Comparison of ENCODE assay signal across 15 cellular contexts in the genomic region with DNA sequence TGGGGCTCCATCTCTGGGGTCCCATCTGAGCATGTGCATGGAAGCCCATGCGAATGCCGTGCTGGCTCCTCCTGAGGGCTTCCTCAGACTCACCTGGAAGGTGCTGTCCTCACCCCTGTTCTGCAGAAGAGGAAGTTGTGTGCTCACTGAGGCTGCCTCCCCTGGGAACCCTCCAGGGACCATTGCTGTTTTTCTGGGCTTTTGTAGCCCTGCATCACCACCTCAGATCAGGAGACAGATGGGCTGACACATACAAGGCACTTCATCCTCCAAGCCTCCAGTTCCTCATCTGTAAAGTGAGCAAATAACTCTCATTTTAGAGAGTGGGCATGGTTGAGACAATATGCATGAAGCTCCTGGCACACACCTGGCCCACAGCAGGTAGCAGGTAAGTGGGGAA. TPM values are rescaled to one million over a fixed set of nuclear protein-coding genes. Genes with fewer than 3 reads are reported as not detected.
DNase-seq lines count a peak whose midpoint lies in the region; ATAC-seq and TF ChIP-seq lines count a peak whose summit lies in the region.
"Had no signal": no experiment of that assay in that cellular context is flagged by ENCODE, and none has a peak within 500 bp of the region (broad histone marks: within the 10 kb centered on the region; RNA-seq: fewer than 3 reads in every experiment).

No MANE protein-coding gene starts in this region.

- no peak overlapping the region for H3K27ac Mint-ChIP-seq in stimulated activated memory B cell treated with anti-CD40 and anti-IgM and Interleukin-4, amounts not matched to agents 10 μg/mL and 1 μg/mL and 100 μg/mL, for 72 hours
- H3K27ac Mint-ChIP-seq: B cell had no signal

- H3K4me3 ChIP-seq in BLaER1 treated with 17β-estradiol and CSF1 and Interleukin-3, amounts not matched to agents 10 nM and 100 nM: no peak overlapping the region
- no peak overlapping the region for H3K4me3 ChIP-seq in Karpas-422 (ENCODE audit: low read length)
- no peak overlapping the region for H3K4me3 ChIP-seq in OCI-LY3 (ENCODE audit: low read length)
- H3K4me3 ChIP-seq: GM23248 had no signal

- H3K79me2 ChIP-seq in Karpas-422 (ENCODE audit: low read length): no peaks in the 10 kb centered on the region
- H3K79me2 ChIP-seq in OCI-LY3 (ENCODE audit: low read length): no peaks in the 10 kb centered on the region

- H3K36me3 Mint-ChIP-seq in stimulated activated memory B cell treated with anti-CD40 and anti-IgM and Interleukin-4, amounts not matched to agents 10 μg/mL and 1 μg/mL and 100 μg/mL, for 72 hours: no peaks in the 10 kb centered on the region
- H3K36me3 Mint-ChIP-seq: CD8-positive, alpha-beta memory T cell; IgD-negative memory B cell had no signal

- H3K36me3 ChIP-seq in BLaER1 treated with 17β-estradiol and CSF1 and Interleukin-3, amounts not matched to agents 10 nM and 100 nM: no peaks in the 10 kb centered on the region
- H3K36me3 ChIP-seq in Karpas-422 (ENCODE audit: insufficient read depth, low read length) (no peaks in the 10 kb centered on the region), OCI-LY3 (replicated peaks; ENCODE audit: low read depth, low read length) (no peaks in the 10 kb centered on the region)

- TF ChIP-seq CTCF in OCI-LY3 (IDR thresholded peaks at IDR 0.05; ENCODE audit: low read depth, low read length): no peak

- peaks cover 0 to 5% (median 0%) of the 10 kb centered on the region in 11 experiments; a peak in 2 of 22 replicates for H3K9me3 ChIP-seq in BLaER1 treated with 17β-estradiol and CSF1 and Interleukin-3, amounts not matched to agents 10 nM and 100 nM (replicated peaks in 1 of 11)
- H3K9me3 ChIP-seq in Karpas-422 (ENCODE audit: low read length) (no peaks in the 10 kb centered on the region), OCI-LY3 (ENCODE audit: insufficient read depth, low read length) (no peaks in the 10 kb centered on the region)

- no peak overlapping the region for H3K4me3 Mint-ChIP-seq in stimulated activated memory B cell treated with anti-CD40 and anti-IgM and Interleukin-4, amounts not matched to agents 10 μg/mL and 1 μg/mL and 100 μg/mL, for 72 hours
- H3K4me3 Mint-ChIP-seq: B cell; CD8-positive, alpha-beta memory T cell had no signal

- H3K4me1 Mint-ChIP-seq in stimulated activated memory B cell treated with anti-CD40 and anti-IgM and Interleukin-4, amounts not matched to agents 10 μg/mL and 1 μg/mL and 100 μg/mL, for 72 hours: peaks cover 53% of the 10 kb centered on the region

- H2AFZ ChIP-seq in Karpas-422 (ENCODE audit: low read length) (no peak overlapping the region), OCI-LY3 (ENCODE audit: low read depth, low read length) (no peak overlapping the region)
- H2AFZ ChIP-seq: GM23248 had no signal

- no peak overlapping the region for H3K9ac ChIP-seq in BLaER1 treated with 17β-estradiol and CSF1 and Interleukin-3, amounts not matched to agents 10 nM and 100 nM
- H3K9ac ChIP-seq in Karpas-422 (ENCODE audit: low read length) (no peak overlapping the region), OCI-LY3 (ENCODE audit: low read length) (no peak overlapping the region)
- H3K9ac ChIP-seq: GM23248 had no signal

- peaks cover 0 to 24% (median 0%) of the 10 kb centered on the region in 11 experiments; a peak in 6 of 22 replicates for H4K20me1 ChIP-seq in BLaER1 treated with 17β-estradiol and CSF1 and Interleukin-3, amounts not matched to agents 10 nM and 100 nM
- H4K20me1 ChIP-seq in Karpas-422 (ENCODE audit: insufficient read depth, low read depth, low read length): no peaks in the 10 kb centered on the region
- H4K20me1 ChIP-seq in OCI-LY3 (ENCODE audit: insufficient read depth, low read length): no peaks in the 10 kb centered on the region

- no peaks in the 10 kb centered on the region for H3K9me2 ChIP-seq in Karpas-422 (replicated peaks; ENCODE audit: insufficient read depth, low read length)

- H3K9me3 Mint-ChIP-seq in stimulated activated memory B cell treated with anti-CD40 and anti-IgM and Interleukin-4, amounts not matched to agents 10 μg/mL and 1 μg/mL and 100 μg/mL, for 72 hours: no peaks in the 10 kb centered on the region
- H3K9me3 Mint-ChIP-seq: IgD-negative memory B cell had no signal

- peaks cover 0 to 21% (median 10%) of the 10 kb centered on the region in 11 experiments; a peak in 15 of 22 replicates for H3K27me3 ChIP-seq in BLaER1 treated with 17β-estradiol and CSF1 and Interleukin-3, amounts not matched to agents 10 nM and 100 nM
- no peaks in the 10 kb centered on the region for H3K27me3 ChIP-seq in Karpas-422 (ENCODE audit: low read length)
- H3K27me3 ChIP-seq in OCI-LY3 (ENCODE audit: low read depth, low read length): peaks cover 67% of the 10 kb centered on the region

- no peak overlapping the region for H3K27ac ChIP-seq in BLaER1 treated with 17β-estradiol and CSF1 and Interleukin-3, amounts not matched to agents 10 nM and 100 nM
- H3K27ac ChIP-seq in Karpas-422 (ENCODE audit: low read length) (no peak overlapping the region), OCI-LY3 (ENCODE audit: low read length) (no peak overlapping the region)
- H3K27ac ChIP-seq: GM23248 had no signal

- peak overlapping the region in 7 of 11 experiments; percentile 16 to 54 (median 22); a peak in 10 of 22 replicates for H3K4me2 ChIP-seq in BLaER1 treated with 17β-estradiol and CSF1 and Interleukin-3, amounts not matched to agents 10 nM and 100 nM
- H3K4me2 ChIP-seq in Karpas-422 (ENCODE audit: low read depth, low read length, poor library complexity, severe bottlenecking) (no peak overlapping the region), OCI-LY3 (ENCODE audit: low read length) (peak overlapping the region; percentile 13; the same call in 1 of the 2 replicates)

- H3K27me3 Mint-ChIP-seq in stimulated activated memory B cell treated with anti-CD40 and anti-IgM and Interleukin-4, amounts not matched to agents 10 μg/mL and 1 μg/mL and 100 μg/mL, for 72 hours: peaks cover 73% of the 10 kb centered on the region

- H3K4me1 ChIP-seq in BLaER1 treated with 17β-estradiol and CSF1 and Interleukin-3, amounts not matched to agents 10 nM and 100 nM: peaks cover 24 to 46% (median 37%) of the 10 kb centered on the region in 10 experiments
- H3K4me1 ChIP-seq in Karpas-422 (ENCODE audit: low read length) (peaks cover 13% of the 10 kb centered on the region), OCI-LY3 (ENCODE audit: low read length) (peaks cover 54% of the 10 kb centered on the region)
- H3K4me1 ChIP-seq: Caco-2 had no signal

- DNase-seq in Karpas-422 (peak; percentile 52), NK-92 (lab: John Stamatoyannopoulos, UW; ENCODE audit: unreplicated experiment) (no peak), GM19238 (ENCODE audit: insufficient read length, low spot score) (no peak)
- DNase-seq: Caco-2; CD8-positive, alpha-beta memory T cell; DND-41; GF-D8; GM23248; H7 had no signal

- ATAC-seq in stimulated activated memory B cell treated with anti-CD40 and anti-IgM and Interleukin-4, amounts not matched to agents 10 μg/mL and 1 μg/mL and 100 μg/mL, for 72 hours: peak; percentile 37
- no peak for ATAC-seq in GM21390 (IDR thresholded peaks at IDR 0.05; ENCODE audit: unreplicated experiment)

RNA-seq across cellular contexts. Expression of gene LRRC32, which starts 12.1 kb away (rescaled TPM):
- 43.5 and 58.4 TPM in 2 replicates for total RNA-seq in Karpas-422 (2014; rRNA removed; shearing (Covaris generic); ENCODE audit: low replicate concordance)
